ENCODE assay signal across 2 cellular contexts in genomic region chr1:42173961-42174715, GRCh38.
A peak's percentile ranks its signal among the peaks of the same experiment; 100 is the strongest.
TF ChIP-seq lines count a peak whose summit lies in the region.

No MANE protein-coding gene starts in this region.

TF ChIP-seq in K562, 482 proteins besides CTCF, POLR2A, EP300 and RAD21:
- TF ChIP-seq RB1 (IDR thresholded peaks at IDR 0.05; ENCODE audit: low read depth) (no peak), ZNF586 (CRISPR knock-in tag; conservative IDR thresholded peaks at IDR 0.05) (no peak), CEBPB (tag; IDR thresholded peaks at IDR 0.05) (peak; percentile 94), CCNT2 (IDR thresholded peaks at IDR 0.05; ENCODE audit: borderline replicate concordance, extremely low read depth, insufficient read length, low read depth, low read length) (peak; percentile 5), IRF9 (tag; IDR thresholded peaks at IDR 0.05) (0 out of 2 replicates have a peak, but pooled peaks have one; percentile 60), TBP (optimal IDR thresholded peaks at IDR 0.05; ENCODE audit: low read depth, low read length) (no peak), CREB5 (CRISPR knock-in tag; IDR thresholded peaks at IDR 0.05) (no peak), ZNF146 (CRISPR knock-in tag; IDR thresholded peaks at IDR 0.05; ENCODE audit: unreplicated experiment) (no peak), EZH2 (IDR thresholded peaks at IDR 0.05; ENCODE audit: borderline replicate concordance, low read depth, low read length) (no peak), CEBPG (CRISPR knock-in tag; IDR thresholded peaks at IDR 0.05) (no peak), CEBPG (tag; conservative IDR thresholded peaks at IDR 0.05 in 1 of 2, IDR thresholded peaks at IDR 0.05 in 1 of 2) (peak; percentile 78 to 91)

TF ChIP-seq in GM12891, 5 proteins besides CTCF, POLR2A, EP300 and RAD21:
- TF ChIP-seq TAF1 (IDR thresholded peaks at IDR 0.05; ENCODE audit: low read depth, low read length) = no peak
